In genomic region chr1:29125237-29125641, GRCh38 we compare ENCODE assay signal across 9 cellular contexts. TPM values are rescaled to one million over a fixed set of nuclear protein-coding genes. Genes with fewer than 3 reads are reported as not detected.
A peak's percentile ranks its signal among the peaks of the same experiment; 100 is the strongest.
DNase-seq lines count a peak whose midpoint lies in the region; ATAC-seq and TF ChIP-seq lines count a peak whose summit lies in the region.
"Had no signal": no experiment of that assay in that cellular context is flagged by ENCODE, and none has a peak within 500 bp of the region (broad histone marks: within the 10 kb centered on the region; RNA-seq: fewer than 3 reads in every experiment).

No MANE protein-coding gene starts in this region.

- H2BK15ac ChIP-seq in mesendoderm (replicated peaks; ENCODE audit: low read depth) = no peak overlapping the region

- no peak overlapping the region for H4K5ac ChIP-seq in mesendoderm (ENCODE audit: low read length)

- H2BK5ac ChIP-seq in mesendoderm (ENCODE audit: low read length) = no peak overlapping the region

- peaks cover 2% of the 10 kb centered on the region for H3K36me3 Mint-ChIP-seq in activated naive CD4-positive, alpha-beta T cell treated with anti-CD3 and anti-CD28 coated beads for 36 hours (ENCODE audit: low read depth)
- H3K36me3 Mint-ChIP-seq in brain = no peaks in the 10 kb centered on the region

- no peaks in the 10 kb centered on the region for H3K9me3 ChIP-seq in upper lobe of left lung

- H4K8ac ChIP-seq in mesendoderm (ENCODE audit: low read depth, low read length) = no peak overlapping the region

- H3K27ac ChIP-seq in mesendoderm (ENCODE audit: low read depth, low read length) (no peak overlapping the region), upper lobe of left lung (peak overlapping the region; percentile 83 to 93 (median 90))

- H3K27me3 ChIP-seq in mesendoderm (ENCODE audit: insufficient read depth, low read length, poor library complexity) = no peaks in the 10 kb centered on the region
- peaks cover 0 to 42% (median 30%) of the 10 kb centered on the region in 4 donors for H3K27me3 ChIP-seq in upper lobe of left lung

- H3K4me1 ChIP-seq in mesendoderm (ENCODE audit: control insufficient read depth, low read depth, low read length) = peaks cover 2% of the 10 kb centered on the region
- H3K4me1 ChIP-seq in upper lobe of left lung = peaks cover 35 to 46% (median 37%) of the 10 kb centered on the region in 4 donors

- no peaks in the 10 kb centered on the region for H3K36me3 ChIP-seq in mesendoderm (ENCODE audit: control insufficient read depth, insufficient read depth, low read length)
- H3K36me3 ChIP-seq in upper lobe of left lung = no peaks in the 10 kb centered on the region

- H3K27me3 Mint-ChIP-seq in activated naive CD4-positive, alpha-beta T cell treated with anti-CD3 and anti-CD28 coated beads for 36 hours (ENCODE audit: low read depth) = peaks cover 25% of the 10 kb centered on the region
- peaks cover 55% of the 10 kb centered on the region for H3K27me3 Mint-ChIP-seq in brain

- H3K9me3 Mint-ChIP-seq in activated naive CD4-positive, alpha-beta T cell treated with anti-CD3 and anti-CD28 coated beads for 36 hours = no peaks in the 10 kb centered on the region
- H3K9me3 Mint-ChIP-seq in brain = peaks cover 0 to 7% (median 0%) of the 10 kb centered on the region in 5 experiments

- H3K23ac ChIP-seq in mesendoderm (ENCODE audit: low read length) = no peak overlapping the region

- peak overlapping the region; percentile 38 for H2AK5ac ChIP-seq in mesendoderm (ENCODE audit: low read length)

- TF ChIP-seq EP300 in upper lobe of left lung (IDR thresholded peaks at IDR 0.05) = no peak

- H3K4me1 Mint-ChIP-seq in activated naive CD4-positive, alpha-beta T cell treated with anti-CD3 and anti-CD28 coated beads for 36 hours (ENCODE audit: low read depth) = peaks cover 9% of the 10 kb centered on the region
- H3K4me1 Mint-ChIP-seq in brain = peaks cover 7% of the 10 kb centered on the region

- peak overlapping the region; percentile 19 for H3K4me2 ChIP-seq in mesendoderm (ENCODE audit: low read length)

- WGBS in mesendoderm (ENCODE audit: extremely low coverage, insufficient coverage, low lambda C conversion rate) = no CpG with 5 or more reads among the region's 14 CpGs
- WGBS in upper lobe of left lung, 2 donors = 70 to 72% methylated on average over 14 of the region's 14 CpGs

- peak overlapping the region; percentile 50 for H3K9ac ChIP-seq in mesendoderm (ENCODE audit: low read length)

- no peak overlapping the region for H3K27ac Mint-ChIP-seq in activated naive CD4-positive, alpha-beta T cell treated with anti-CD3 and anti-CD28 coated beads for 36 hours
- H3K27ac Mint-ChIP-seq in brain = peak overlapping the region in 3 of 5 experiments; percentile 22 to 62 (median 44)

- H3K18ac ChIP-seq in mesendoderm (ENCODE audit: low read length) = peak overlapping the region; percentile 28

- H3K4me3 Mint-ChIP-seq in activated naive CD4-positive, alpha-beta T cell treated with anti-CD3 and anti-CD28 coated beads for 36 hours = peak overlapping the region; percentile 70
- peak overlapping the region; percentile 66 to 83 (median 79) for H3K4me3 Mint-ChIP-seq in brain

- CTCF ChIA-PET in activated naive CD4-positive, alpha-beta T cell treated with anti-CD3 and anti-CD28 coated beads for 36 hours (lab: Charles Lee) = no interaction called here

- TF ChIP-seq POLR2A in upper lobe of left lung (IDR thresholded peaks at IDR 0.05) = no peak

- TF ChIP-seq CTCF in brain (conservative IDR thresholded peaks at IDR 0.05) = no peak
- no peak for TF ChIP-seq CTCF in upper lobe of left lung (IDR thresholded peaks at IDR 0.05)

- no peak overlapping the region for H3K4me3 ChIP-seq in mesendoderm (ENCODE audit: low read length)
- peak overlapping the region in 3 of 4 donors; percentile 59 to 74 (median 71) for H3K4me3 ChIP-seq in upper lobe of left lung

- peak overlapping the region; percentile 41 for H3K4ac ChIP-seq in mesendoderm (ENCODE audit: low read depth, low read length)

- DNase-seq in activated naive CD4-positive, alpha-beta T cell treated with anti-CD3 and anti-CD28 coated beads for 36 hours = no peak
- DNase-seq in activated naive CD4-positive, alpha-beta T cell treated with Interleukin-2 at 50 U/mL for 16 hours = no peak
- DNase-seq in mesendoderm (no peak), upper lobe of left lung (peak in 1 of 2 donors; percentile 68), amygdala (lab: John Stamatoyannopoulos, UW) (no peak), putamen (ENCODE audit: low spot score) (no peak)
- DNase-seq: midbrain had no signal

- H3K79me1 ChIP-seq in mesendoderm (ENCODE audit: low read length) = no peaks in the 10 kb centered on the region

- ATAC-seq in upper lobe of left lung (ENCODE audit: low FRiP score in 2 of 2) (no peak), GM19463 (IDR thresholded peaks at IDR 0.05; ENCODE audit: unreplicated experiment) (no peak)

- no peaks in the 10 kb centered on the region for H3K79me2 ChIP-seq in mesendoderm (ENCODE audit: control insufficient read depth, insufficient read depth, low read length)

- H2BK120ac ChIP-seq in mesendoderm (ENCODE audit: low read depth, low read length) = peak overlapping the region; percentile 4

- peak overlapping the region; percentile 89 for H3K56ac ChIP-seq in mesendoderm (ENCODE audit: low read length)

- intact Hi-C loops in activated naive CD4-positive, alpha-beta T cell treated with anti-CD3 and anti-CD28 coated beads for 36 hours (cut with micrococcal nuclease) = no loop called here

RNA-seq across cellular contexts. Expression of gene TMEM200B, which starts 1.5 kb away (rescaled TPM):
- total RNA-seq in activated naive CD4-positive, alpha-beta T cell treated with anti-CD3 and anti-CD28 coated beads for 36 hours = 1 to 10 TPM; 2.6 to 2.7 TPM
- 0.78 TPM for polyA plus RNA-seq in brain (ENCODE audit: insufficient read depth, low read depth, low replicate concordance)
- polyA plus RNA-seq in mesendoderm (2013, experiment 1 of 2) = 2.1 TPM
- polyA plus RNA-seq in mesendoderm (2013, experiment 2 of 2) = 2.5 TPM
- total RNA-seq in upper lobe of left lung = 1 to 10 TPM; 2.1 to 6.6 (median 3.5) TPM

RNA-seq across cellular contexts. Expression of gene SRSF4, which starts 56.5 kb away (rescaled TPM):
- total RNA-seq in activated naive CD4-positive, alpha-beta T cell treated with anti-CD3 and anti-CD28 coated beads for 36 hours = 100 to 1,000 TPM; 166 to 170 TPM
- polyA plus RNA-seq in brain (ENCODE audit: insufficient read depth, low read depth, low replicate concordance) = 132 TPM
- 89.4 TPM for polyA plus RNA-seq in mesendoderm (2013, experiment 1 of 2)
- 88.1 TPM for polyA plus RNA-seq in mesendoderm (2013, experiment 2 of 2)
- total RNA-seq in upper lobe of left lung = 100 to 1,000 TPM in 1 of 6 donors, 10 to 100 TPM in 5; 47.6 to 117 (median 74.0) TPM
